24 cellular contexts compared by ENCODE assay signal in the genomic region with DNA sequence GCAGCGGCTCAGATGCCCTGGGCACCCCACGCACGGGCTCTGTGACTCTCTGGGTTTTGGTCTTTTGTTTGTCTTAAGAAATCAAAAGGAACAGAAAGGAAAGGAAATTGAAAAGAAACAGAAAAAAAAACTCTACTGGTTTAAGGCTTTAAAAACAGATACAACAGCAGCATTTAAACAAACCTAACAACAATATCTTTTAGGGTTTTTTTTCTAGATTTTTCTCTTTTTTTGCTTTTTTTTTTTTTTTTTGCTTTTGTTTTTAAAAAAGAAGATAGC. TPM values are rescaled to one million over a fixed set of nuclear protein-coding genes. Genes with fewer than 3 reads are reported as not detected.
DNase-seq lines count a peak whose midpoint lies in the region; ATAC-seq and TF ChIP-seq lines count a peak whose summit lies in the region.
"Had no signal": no experiment of that assay in that cellular context is flagged by ENCODE, and none has a peak within 500 bp of the region (broad histone marks: within the 10 kb centered on the region; RNA-seq: fewer than 3 reads in every experiment).

No MANE protein-coding gene starts in this region.

- H3K27ac ChIP-seq in BLaER1 treated with 17β-estradiol and CSF1 and Interleukin-3, amounts not matched to agents 10 nM and 100 nM = peak overlapping the region in 8 of 11 experiments; percentile 60 to 85 (median 76); a peak in 16 of 22 replicates
- H3K27ac ChIP-seq in ascending aorta = peak overlapping the region; percentile 34 to 45
- H3K27ac ChIP-seq in lower lobe of right lung = no peak overlapping the region
- H3K27ac ChIP-seq: cardiac muscle cell, epithelial cell of prostate, gastrocnemius medialis, SJSA1, WERI-Rb-1 had no signal

- no peak overlapping the region for H3K27ac Mint-ChIP-seq in activated CD4-positive, alpha-beta memory T cell treated with anti-CD3 and anti-CD28 coated beads for 36 hours
- H3K27ac Mint-ChIP-seq: naive thymus-derived CD8-positive, alpha-beta T cell; T-helper 1 cell treated with Interleukin-12 subunit alpha and Interleukin-12 subunit beta and Interleukin-4 antibody, amounts not matched to agents 30 μg/mL and 1 μg/mL, for 36 hours had no signal

- H3K4me1 Mint-ChIP-seq in activated CD4-positive, alpha-beta memory T cell treated with anti-CD3 and anti-CD28 coated beads for 36 hours (ENCODE audit: low read depth) = peaks cover 9% of the 10 kb centered on the region

- no peaks in the 10 kb centered on the region for H4K20me1 ChIP-seq in BLaER1 treated with 17β-estradiol and CSF1 and Interleukin-3, amounts not matched to agents 10 nM and 100 nM

- DNase-seq in ascending aorta (ENCODE audit: low spot score in 2 of 2) (no peak), lower lobe of right lung (no peak), superior temporal gyrus (ENCODE audit: extremely low spot score) (peak; percentile 45), amygdala (lab: John Stamatoyannopoulos, UW) (no peak), NCI-H1105 (lab: John Stamatoyannopoulos, UW) (no peak)
- no peak for DNase-seq in activated CD4-positive, alpha-beta memory T cell treated with anti-CD3 and anti-CD28 coated beads for 36 hours
- DNase-seq: activated CD4-positive, alpha-beta T cell treated with anti-CD3 and anti-CD28 coated beads, Interleukin-2, amount 50 U/mL, for 4 hours; activated gamma-delta T cell; DND-41; gastrocnemius medialis; Karpas-422; naive thymus-derived CD8-positive, alpha-beta T cell; NCI-H1092; NCI-H510A; WERI-Rb-1 had no signal

- H3K9me3 Mint-ChIP-seq in activated CD4-positive, alpha-beta memory T cell treated with anti-CD3 and anti-CD28 coated beads for 36 hours = no peaks in the 10 kb centered on the region
- H3K9me3 Mint-ChIP-seq: naive thymus-derived CD8-positive, alpha-beta T cell; T-helper 1 cell treated with Interleukin-12 subunit alpha and Interleukin-12 subunit beta and Interleukin-4 antibody, amounts not matched to agents 30 μg/mL and 1 μg/mL, for 36 hours had no signal

- H3K4me1 ChIP-seq in BLaER1 treated with 17β-estradiol and CSF1 and Interleukin-3, amounts not matched to agents 10 nM and 100 nM = peaks cover 51 to 92% (median 82%) of the 10 kb centered on the region in 10 experiments
- H3K4me1 ChIP-seq in ascending aorta = peaks cover 2 to 6% of the 10 kb centered on the region in 2 donors
- H3K4me1 ChIP-seq in lower lobe of right lung = no peaks in the 10 kb centered on the region
- H3K4me1 ChIP-seq: gastrocnemius medialis, SJSA1 had no signal

- peak overlapping the region in 9 of 11 experiments; percentile 11 to 79 (median 62); a peak in 16 of 22 replicates for H3K9ac ChIP-seq in BLaER1 treated with 17β-estradiol and CSF1 and Interleukin-3, amounts not matched to agents 10 nM and 100 nM

- TF ChIP-seq CTCF in ascending aorta (IDR thresholded peaks at IDR 0.05) = no peak
- no peak for TF ChIP-seq CTCF in lower lobe of right lung (IDR thresholded peaks at IDR 0.05)

- H3K4me2 ChIP-seq in BLaER1 treated with 17β-estradiol and CSF1 and Interleukin-3, amounts not matched to agents 10 nM and 100 nM = peak overlapping the region; percentile 63 to 97 (median 91)

- intact Hi-C loops in ascending aorta (cut with DNase I) (no loop called here), lower lobe of right lung (cut with DNase I) (no loop called here)
- intact Hi-C loops in activated CD4-positive, alpha-beta memory T cell treated with anti-CD3 and anti-CD28 coated beads for 36 hours (cut with micrococcal nuclease) = no loop called here

- peak overlapping the region in 4 of 10 experiments; percentile 21 to 40 (median 32); a peak in 6 of 20 replicates for H3K4me3 ChIP-seq in BLaER1 treated with 17β-estradiol and CSF1 and Interleukin-3, amounts not matched to agents 10 nM and 100 nM
- H3K4me3 ChIP-seq in ascending aorta (peak overlapping the region; percentile 26 to 58), lower lobe of right lung (peak overlapping the region; percentile 19)
- H3K4me3 ChIP-seq: cardiac muscle cell, gastrocnemius medialis, SJSA1 had no signal

- peaks cover 0 to 27% (median 0%) of the 10 kb centered on the region in 11 experiments; a peak in 8 of 22 replicates for H3K27me3 ChIP-seq in BLaER1 treated with 17β-estradiol and CSF1 and Interleukin-3, amounts not matched to agents 10 nM and 100 nM
- H3K27me3 ChIP-seq in ascending aorta (no peaks in the 10 kb centered on the region), lower lobe of right lung (ENCODE audit: low read depth) (peaks cover 15% of the 10 kb centered on the region)
- H3K27me3 ChIP-seq: cardiac muscle cell had no signal

- POLR2A ChIA-PET in activated CD4-positive, alpha-beta memory T cell treated with anti-CD3 and anti-CD28 coated beads for 36 hours (lab: Charles Lee) = no interaction called here

- no peaks in the 10 kb centered on the region for H3K36me3 ChIP-seq in BLaER1 treated with 17β-estradiol and CSF1 and Interleukin-3, amounts not matched to agents 10 nM and 100 nM
- H3K36me3 ChIP-seq in ascending aorta (peaks cover 0 to 6% of the 10 kb centered on the region in 2 donors), lower lobe of right lung (no peaks in the 10 kb centered on the region)
- H3K36me3 ChIP-seq: cardiac muscle cell, gastrocnemius medialis, SJSA1, WERI-Rb-1 had no signal

- H3K9me3 ChIP-seq in BLaER1 treated with 17β-estradiol and CSF1 and Interleukin-3, amounts not matched to agents 10 nM and 100 nM (replicated peaks in 1 of 11) = no peaks in the 10 kb centered on the region
- H3K9me3 ChIP-seq in ascending aorta (no peaks in the 10 kb centered on the region), lower lobe of right lung (no peaks in the 10 kb centered on the region)
- H3K9me3 ChIP-seq: gastrocnemius medialis, SJSA1 had no signal

- ATAC-seq in lower lobe of right lung = no peak
- ATAC-seq: HCT116; naive thymus-derived CD8-positive, alpha-beta T cell; Panc1 had no signal

- H3K27me3 Mint-ChIP-seq in activated CD4-positive, alpha-beta memory T cell treated with anti-CD3 and anti-CD28 coated beads for 36 hours = peaks cover 2% of the 10 kb centered on the region

- no peaks in the 10 kb centered on the region for H3K36me3 Mint-ChIP-seq in activated CD4-positive, alpha-beta memory T cell treated with anti-CD3 and anti-CD28 coated beads for 36 hours
- H3K36me3 Mint-ChIP-seq: naive thymus-derived CD8-positive, alpha-beta T cell had no signal

- H3K4me3 Mint-ChIP-seq in activated CD4-positive, alpha-beta memory T cell treated with anti-CD3 and anti-CD28 coated beads for 36 hours = no peak overlapping the region
- H3K4me3 Mint-ChIP-seq: T-helper 1 cell treated with Interleukin-12 subunit alpha and Interleukin-12 subunit beta and Interleukin-4 antibody, amounts not matched to agents 30 μg/mL and 1 μg/mL, for 36 hours had no signal

- CTCF ChIA-PET in activated CD4-positive, alpha-beta memory T cell treated with anti-CD3 and anti-CD28 coated beads for 36 hours (lab: Charles Lee) = no interaction called here

RNA-seq across cellular contexts. Expression of a gene that starts 17.2 kb away (rescaled TPM):
- total RNA-seq in ascending aorta (not detected), lower lobe of right lung (not detected)
- not detected for total RNA-seq in activated CD4-positive, alpha-beta memory T cell treated with anti-CD3 and anti-CD28 coated beads for 36 hours
- total RNA-seq: cardiac muscle cell; gastrocnemius medialis; naive thymus-derived CD8-positive, alpha-beta T cell; posterior vena cava; SJSA1; subcutaneous adipose tissue had no signal

RNA-seq across cellular contexts. Expression of a gene that starts 52.5 kb away (rescaled TPM):
- total RNA-seq in ascending aorta (not detected), lower lobe of right lung (not detected)
- total RNA-seq in activated CD4-positive, alpha-beta memory T cell treated with anti-CD3 and anti-CD28 coated beads for 36 hours = not detected
- total RNA-seq: cardiac muscle cell; gastrocnemius medialis; naive thymus-derived CD8-positive, alpha-beta T cell; SJSA1; subcutaneous adipose tissue had no signal
